ENCODE assay signal across 8 cellular contexts in genomic region chr17:76382305-76382802, GRCh38. TPM values are rescaled to one million over a fixed set of nuclear protein-coding genes. Genes with fewer than 3 reads are reported as not detected.
DNase-seq lines count a peak whose midpoint lies in the region; ATAC-seq and TF ChIP-seq lines count a peak whose summit lies in the region.

No MANE protein-coding gene starts in this region.

- H3K9me3 ChIP-seq in left lung: no peaks in the 10 kb centered on the region
- no peaks in the 10 kb centered on the region for H3K9me3 ChIP-seq in stomach

- TF ChIP-seq CTCF in brain (conservative IDR thresholded peaks at IDR 0.05): no peak
- TF ChIP-seq CTCF in left lung (IDR thresholded peaks at IDR 0.05): no peak
- TF ChIP-seq CTCF in stomach (IDR thresholded peaks at IDR 0.05): no peak

- intact Hi-C loops in left lung (cut with DNase I) (no loop called here), stomach (cut with DNase I; ENCODE audit: low total_unique reads) (no loop called here)

- H3K27ac ChIP-seq in left lung: peak overlapping the region; percentile 80 to 92
- H3K27ac ChIP-seq in stomach: peak overlapping the region in 4 of 5 donors; percentile 70 to 87 (median 83)

- peaks cover 3% of the 10 kb centered on the region for H3K36me3 Mint-ChIP-seq in brain

- DNase-seq in activated CD4-positive, alpha-beta T cell treated with anti-CD3 and anti-CD28 coated beads for 4 hours: peak; percentile 29 to 34
- no peak for DNase-seq in activated CD4-positive, alpha-beta T cell treated with anti-CD3 and anti-CD28 coated beads for 1 hour
- DNase-seq in left lung (peak; percentile 45 to 85), stomach (no peak), NOMO-1 treated with DMSO at 0.1 percent for 48 hours (lab: John Stamatoyannopoulos, UW; ENCODE audit: unreplicated experiment) (no peak)
- no peak for DNase-seq in effector CD4-positive, alpha-beta T cell

- TF ChIP-seq EP300 in stomach (IDR thresholded peaks at IDR 0.05): no peak

- peaks cover 13% of the 10 kb centered on the region for H3K4me1 Mint-ChIP-seq in brain

- H3K27ac Mint-ChIP-seq in brain: peak overlapping the region in 4 of 5 experiments; percentile 87 to 94 (median 88)

- TF ChIP-seq POLR2A in stomach (IDR thresholded peaks at IDR 0.05): no peak

- peaks cover 0 to 9% of the 10 kb centered on the region in 2 donors for H3K36me3 ChIP-seq in left lung
- peaks cover 0 to 6% (median 0%) of the 10 kb centered on the region in 4 donors for H3K36me3 ChIP-seq in stomach

- peak overlapping the region; percentile 60 to 73 for H3K4me3 ChIP-seq in left lung
- H3K4me3 ChIP-seq in stomach: peak overlapping the region; percentile 51 to 76 (median 60)

- whole genome bisulfite sequencing in stomach, 5 donors: 12 to 29% (median 21%) methylated on average over 10 to 21 of the region's 21 CpGs

- H3K4me1 ChIP-seq in left lung (peaks cover 28 to 63% of the 10 kb centered on the region in 2 donors), stomach (peaks cover 37 to 52% (median 44%) of the 10 kb centered on the region in 4 donors)

- H3K27me3 Mint-ChIP-seq in brain: peaks cover 40% of the 10 kb centered on the region

- peak overlapping the region; percentile 85 to 91 (median 89) for H3K4me3 Mint-ChIP-seq in brain

- peaks cover 0 to 3% (median 3%) of the 10 kb centered on the region in 5 experiments for H3K9me3 Mint-ChIP-seq in brain

- H3K27me3 ChIP-seq in left lung (peaks cover 0 to 22% of the 10 kb centered on the region in 2 donors), stomach (peaks cover 0 to 29% (median 17%) of the 10 kb centered on the region in 3 donors)

- ATAC-seq in left lung (no peak), HG03108 (IDR thresholded peaks at IDR 0.05; ENCODE audit: unreplicated experiment) (no peak)

RNA-seq across cellular contexts. Expression of gene SPHK1, which starts 2.1 kb away (rescaled TPM):
- polyA plus RNA-seq in brain (ENCODE audit: insufficient read depth, low read depth, low replicate concordance) (1.6 TPM), stomach (10 to 100 TPM in 1 of 3 donors, 1 to 10 TPM in 2; 5.8 to 10.6 (median 6.8) TPM)
- total RNA-seq in left lung (10 to 100 TPM in 1 of 2 donors, 1 to 10 TPM in 1; 6.3 to 35.1 TPM), stomach (10 to 100 TPM in 1 of 5 donors, 1 to 10 TPM in 2, under 1 TPM in 1, not detected in 1; 0.45 to 13.9 (median 3.4) TPM)

RNA-seq across cellular contexts. Expression of gene PRPSAP1, which starts 28.6 kb away (rescaled TPM):
- 59.4 TPM for polyA plus RNA-seq in brain (ENCODE audit: insufficient read depth, low read depth, low replicate concordance)
- total RNA-seq in left lung: 10 to 100 TPM; 51.2 to 52.8 TPM
- total RNA-seq in stomach: 10 to 100 TPM; 29.1 to 49.0 (median 46.4) TPM
- 10 to 100 TPM; 25.0 to 43.7 (median 25.3) TPM for polyA plus RNA-seq in stomach

Comparison
In these comparisons a context has a peak if more than half of its experiments do, and no peak if none do; other contexts are left out.
1. DNase-seq: peak in activated CD4-positive, alpha-beta T cell treated with anti-CD3 and anti-CD28 coated beads for 4 hours (2 of 2) and left lung (2 of 2); none in activated CD4-positive, alpha-beta T cell treated with anti-CD3 and anti-CD28 coated beads for 1 hour (single experiment), stomach (single experiment), effector CD4-positive, alpha-beta T cell (single experiment) and NOMO-1 treated with DMSO at 0.1 percent for 48 hours (single experiment).